Comparison of ENCODE assay signal across 8 cellular contexts in the genomic region with DNA sequence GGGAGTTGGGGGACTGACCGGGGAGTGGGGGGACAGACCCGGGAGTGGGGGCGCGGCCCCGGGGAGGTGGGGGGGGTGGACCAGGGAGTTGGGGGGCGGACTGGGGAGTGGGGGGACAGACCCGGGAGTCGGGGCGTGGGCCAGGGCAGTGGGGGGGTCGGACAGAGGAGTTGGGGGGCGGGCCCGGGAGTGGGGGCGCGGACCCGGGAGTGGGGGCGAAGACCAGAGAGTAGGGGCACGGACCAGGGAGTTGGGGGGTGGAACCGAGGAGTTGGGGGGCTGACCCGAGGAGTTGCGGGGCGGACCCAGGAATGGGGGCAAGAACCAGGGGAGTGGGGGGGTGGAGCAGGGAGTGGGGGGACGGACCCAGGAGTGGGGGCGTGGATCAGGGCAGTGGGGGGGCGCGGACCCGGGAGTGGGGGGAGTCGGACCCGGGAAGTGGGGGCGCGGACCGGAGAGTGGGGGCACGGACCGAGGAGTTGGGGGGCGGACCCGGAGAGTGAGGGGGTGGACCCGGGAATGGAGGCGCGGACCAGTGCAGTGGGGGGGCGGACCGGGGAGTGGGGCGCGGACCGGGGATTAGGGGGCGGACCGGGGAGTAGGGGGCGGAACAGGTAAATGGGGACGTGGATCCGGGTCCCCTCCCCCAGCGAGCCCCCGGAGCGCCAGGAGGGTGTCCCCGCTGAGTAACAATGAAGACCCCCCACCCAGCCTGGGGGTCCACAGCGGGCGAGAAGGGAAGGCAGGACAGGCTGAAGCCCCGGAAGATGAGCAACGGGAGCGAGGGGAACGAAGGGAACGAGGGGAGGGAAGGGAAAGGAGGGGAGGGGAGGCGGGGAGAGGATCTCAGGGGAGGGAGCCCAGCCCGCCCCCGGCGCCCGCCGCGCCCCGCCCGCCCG.
A peak's percentile ranks its signal among the peaks of the same experiment; 100 is the strongest.
DNase-seq lines count a peak whose midpoint lies in the region; ATAC-seq and TF ChIP-seq lines count a peak whose summit lies in the region.

No MANE protein-coding gene starts in this region.

- H3K4me1 ChIP-seq in HEK293 (ENCODE audit: control insufficient read depth, insufficient read depth, low read length) (no peaks in the 10 kb centered on the region; the same call in 1 of the 2 replicates), iPS-15b (ENCODE audit: control insufficient read depth, insufficient read depth, low read length) (peaks cover 4% of the 10 kb centered on the region)

- ATAC-seq in HG02588 (IDR thresholded peaks at IDR 0.05; ENCODE audit: unreplicated experiment), result no peak
- no peak for ATAC-seq in HG03139 (IDR thresholded peaks at IDR 0.05; ENCODE audit: unreplicated experiment)

- H3K27me3 ChIP-seq in iPS-15b (ENCODE audit: control insufficient read depth, insufficient read depth, low read length), result peaks cover 5% of the 10 kb centered on the region

- H3K4me3 ChIP-seq in HEK293 (ENCODE audit: low read depth, low read length), result peak overlapping the region; percentile 76
- peak overlapping the region; percentile 64 for H3K4me3 ChIP-seq in iPS-15b (ENCODE audit: low read depth, low read length)

- POLR2A ChIA-PET in HEK293 (lab: Yijun Ruan, JAX), result no interaction called here

- peak; percentile 39 for DNase-seq in activated naive CD4-positive, alpha-beta T cell treated with anti-CD3 and anti-CD28 coated beads, Interleukin-2, amount 50 U/mL, for 16 hours
- peak; percentile 15 for DNase-seq in stimulated activated naive CD4-positive, alpha-beta T cell treated with Interleukin-2 at 50 U/mL for 16 hours (lab: John Stamatoyannopoulos, UW)
- no peak for DNase-seq in SW 1271 (lab: John Stamatoyannopoulos, UW)

- H3K36me3 ChIP-seq in HEK293 (ENCODE audit: control insufficient read depth in 2 of 2, insufficient read depth in 1 of 2, low read length in 2 of 2) (no peaks in the 10 kb centered on the region; a peak in 1 of 3 replicates), iPS-15b (ENCODE audit: control insufficient read depth, insufficient read depth, low read length) (no peaks in the 10 kb centered on the region)

- H3K9ac ChIP-seq in iPS-15b (ENCODE audit: low read depth, low read length), result no peak overlapping the region

- no peak for TF ChIP-seq CTCF in 22Rv1 (IDR thresholded peaks at IDR 0.05)
- TF ChIP-seq CTCF in HEK293 (tag by site-specific recombination; IDR thresholded peaks at IDR 0.05), result no peak

- CTCF ChIA-PET in HEK293 (lab: Yijun Ruan, JAX), result interaction anchor here (0.6 kb wide), 1 partner anchor 332 kb away, joined by 4 read pairs; no protein-coding TSS in a partner anchor

- H3K27ac ChIP-seq in 22Rv1 (peak overlapping the region; percentile 77), HEK293 (ENCODE audit: extremely low read depth, low read depth, low read length) (no peak overlapping the region)

- no peaks in the 10 kb centered on the region for H3K9me3 ChIP-seq in HEK293 (ENCODE audit: control insufficient read depth, insufficient read depth, low read depth, low read length)
- no peaks in the 10 kb centered on the region for H3K9me3 ChIP-seq in iPS-15b (ENCODE audit: control insufficient read depth, insufficient read depth, low read length)

TF ChIP-seq in HEK293, 187 proteins besides CTCF, POLR2A, EP300 and RAD21 (continues in another document):
- no peak for TF ChIP-seq ZNF221 (tag by site-specific recombination; IDR thresholded peaks at IDR 0.05; ENCODE audit: borderline replicate concordance)
- TF ChIP-seq ZNF560 (tag by site-specific recombination; IDR thresholded peaks at IDR 0.05; ENCODE audit: borderline replicate concordance), result no peak
- peak; percentile 60 for TF ChIP-seq SP2 (tag by site-specific recombination; IDR thresholded peaks at IDR 0.05)
- no peak for TF ChIP-seq ZNF677 (tag by site-specific recombination; IDR thresholded peaks at IDR 0.05)
- peak; percentile 70 for TF ChIP-seq SP3 (tag by site-specific recombination; IDR thresholded peaks at IDR 0.05)
- no peak for TF ChIP-seq ZNF394 (tag by site-specific recombination; IDR thresholded peaks at IDR 0.05; ENCODE audit: borderline replicate concordance)
- no peak for TF ChIP-seq SALL2 (tag by site-specific recombination; IDR thresholded peaks at IDR 0.05; ENCODE audit: borderline replicate concordance)
- peak; percentile 31; the same call in 1 of the 2 replicates for TF ChIP-seq ZBTB11 (tag by site-specific recombination; conservative IDR thresholded peaks at IDR 0.05; ENCODE audit: low read depth)
- no peak for TF ChIP-seq ZNF624 (tag by site-specific recombination; IDR thresholded peaks at IDR 0.05)
- TF ChIP-seq, protein P1, sequence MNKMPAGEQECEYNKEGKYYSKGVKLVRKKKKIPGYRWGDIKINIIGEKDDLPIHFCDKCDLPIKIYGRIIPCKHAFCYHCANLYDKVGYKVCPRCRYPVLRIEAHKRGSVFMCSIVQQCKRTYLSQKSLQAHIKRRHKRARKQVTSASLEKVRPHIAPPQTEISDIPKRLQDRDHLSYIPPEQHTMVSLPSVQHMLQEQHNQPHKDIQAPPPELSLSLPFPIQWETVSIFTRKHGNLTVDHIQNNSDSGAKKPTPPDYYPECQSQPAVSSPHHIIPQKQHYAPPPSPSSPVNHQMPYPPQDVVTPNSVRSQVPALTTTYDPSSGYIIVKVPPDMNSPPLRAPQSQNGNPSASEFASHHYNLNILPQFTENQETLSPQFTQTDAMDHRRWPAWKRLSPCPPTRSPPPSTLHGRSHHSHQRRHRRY (tag by site-specific recombination; IDR thresholded peaks at IDR 0.05), result no peak
- TF ChIP-seq ZNF350 (tag by site-specific recombination; IDR thresholded peaks at IDR 0.05), result no peak
- TF ChIP-seq, protein P2, sequence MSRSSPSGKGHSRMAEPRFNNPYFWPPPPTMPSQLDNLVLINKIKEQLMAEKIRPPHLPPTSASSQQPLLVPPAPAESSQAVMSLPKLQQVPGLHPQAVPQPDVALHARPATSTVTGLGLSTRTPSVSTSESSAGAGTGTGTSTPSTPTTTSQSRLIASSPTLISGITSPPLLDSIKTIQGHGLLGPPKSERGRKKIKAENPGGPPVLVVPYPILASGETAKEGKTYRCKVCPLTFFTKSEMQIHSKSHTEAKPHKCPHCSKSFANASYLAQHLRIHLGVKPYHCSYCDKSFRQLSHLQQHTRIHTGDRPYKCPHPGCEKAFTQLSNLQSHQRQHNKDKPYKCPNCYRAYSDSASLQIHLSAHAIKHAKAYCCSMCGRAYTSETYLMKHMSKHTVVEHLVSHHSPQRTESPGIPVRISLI (tag by site-specific recombination; IDR thresholded peaks at IDR 0.05), result no peak
- TF ChIP-seq BCL11B (tag by site-specific recombination; IDR thresholded peaks at IDR 0.05; ENCODE audit: low read depth), result no peak
- TF ChIP-seq ZNF169 (tag by site-specific recombination; IDR thresholded peaks at IDR 0.05), result no peak
- TF ChIP-seq ZNF600 (tag by site-specific recombination; IDR thresholded peaks at IDR 0.05), result no peak
- TF ChIP-seq ZNF843 (tag by site-specific recombination; IDR thresholded peaks at IDR 0.05), result no peak
- no peak for TF ChIP-seq ZNF146 (tag by site-specific recombination; IDR thresholded peaks at IDR 0.05)
- TF ChIP-seq, protein P3, sequence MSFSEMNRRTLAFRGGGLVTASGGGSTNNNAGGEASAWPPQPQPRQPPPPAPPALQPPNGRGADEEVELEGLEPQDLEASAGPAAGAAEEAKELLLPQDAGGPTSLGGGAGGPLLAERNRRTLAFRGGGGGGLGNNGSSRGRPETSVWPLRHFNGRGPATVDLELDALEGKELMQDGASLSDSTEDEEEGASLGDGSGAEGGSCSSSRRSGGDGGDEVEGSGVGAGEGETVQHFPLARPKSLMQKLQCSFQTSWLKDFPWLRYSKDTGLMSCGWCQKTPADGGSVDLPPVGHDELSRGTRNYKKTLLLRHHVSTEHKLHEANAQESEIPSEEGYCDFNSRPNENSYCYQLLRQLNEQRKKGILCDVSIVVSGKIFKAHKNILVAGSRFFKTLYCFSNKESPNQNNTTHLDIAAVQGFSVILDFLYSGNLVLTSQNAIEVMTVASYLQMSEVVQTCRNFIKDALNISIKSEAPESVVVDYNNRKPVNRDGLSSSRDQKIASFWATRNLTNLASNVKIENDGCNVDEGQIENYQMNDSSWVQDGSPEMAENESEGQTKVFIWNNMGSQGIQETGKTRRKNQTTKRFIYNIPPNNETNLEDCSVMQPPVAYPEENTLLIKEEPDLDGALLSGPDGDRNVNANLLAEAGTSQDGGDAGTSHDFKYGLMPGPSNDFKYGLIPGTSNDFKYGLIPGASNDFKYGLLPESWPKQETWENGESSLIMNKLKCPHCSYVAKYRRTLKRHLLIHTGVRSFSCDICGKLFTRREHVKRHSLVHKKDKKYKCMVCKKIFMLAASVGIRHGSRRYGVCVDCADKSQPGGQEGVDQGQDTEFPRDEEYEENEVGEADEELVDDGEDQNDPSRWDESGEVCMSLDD (tag by site-specific recombination; IDR thresholded peaks at IDR 0.05), result peak; percentile 83; the same call in 1 of the 2 replicates
- peak; percentile 79; the same call in 1 of the 2 replicates for TF ChIP-seq ZNF76 (tag by site-specific recombination; IDR thresholded peaks at IDR 0.05; ENCODE audit: borderline replicate concordance, low read depth)

Comparison
In these comparisons a context has a peak if more than half of its experiments do, and no peak if none do; other contexts are left out.
1. DNase-seq: peak in activated naive CD4-positive, alpha-beta T cell treated with anti-CD3 and anti-CD28 coated beads, Interleukin-2, amount 50 U/mL, for 16 hours (single experiment) and stimulated activated naive CD4-positive, alpha-beta T cell treated with Interleukin-2 at 50 U/mL for 16 hours (single experiment); none in SW 1271 (0 of 2).